1 cellular context compared by ENCODE assay signal in genomic region chr15:70962084-70962483, GRCh38.
TF ChIP-seq lines count a peak whose summit lies in the region.

No MANE protein-coding gene starts in this region.

TF ChIP-seq in A549, 52 proteins besides CTCF, POLR2A, EP300 and RAD21 (continued from another document):
- TF ChIP-seq, protein P1, sequence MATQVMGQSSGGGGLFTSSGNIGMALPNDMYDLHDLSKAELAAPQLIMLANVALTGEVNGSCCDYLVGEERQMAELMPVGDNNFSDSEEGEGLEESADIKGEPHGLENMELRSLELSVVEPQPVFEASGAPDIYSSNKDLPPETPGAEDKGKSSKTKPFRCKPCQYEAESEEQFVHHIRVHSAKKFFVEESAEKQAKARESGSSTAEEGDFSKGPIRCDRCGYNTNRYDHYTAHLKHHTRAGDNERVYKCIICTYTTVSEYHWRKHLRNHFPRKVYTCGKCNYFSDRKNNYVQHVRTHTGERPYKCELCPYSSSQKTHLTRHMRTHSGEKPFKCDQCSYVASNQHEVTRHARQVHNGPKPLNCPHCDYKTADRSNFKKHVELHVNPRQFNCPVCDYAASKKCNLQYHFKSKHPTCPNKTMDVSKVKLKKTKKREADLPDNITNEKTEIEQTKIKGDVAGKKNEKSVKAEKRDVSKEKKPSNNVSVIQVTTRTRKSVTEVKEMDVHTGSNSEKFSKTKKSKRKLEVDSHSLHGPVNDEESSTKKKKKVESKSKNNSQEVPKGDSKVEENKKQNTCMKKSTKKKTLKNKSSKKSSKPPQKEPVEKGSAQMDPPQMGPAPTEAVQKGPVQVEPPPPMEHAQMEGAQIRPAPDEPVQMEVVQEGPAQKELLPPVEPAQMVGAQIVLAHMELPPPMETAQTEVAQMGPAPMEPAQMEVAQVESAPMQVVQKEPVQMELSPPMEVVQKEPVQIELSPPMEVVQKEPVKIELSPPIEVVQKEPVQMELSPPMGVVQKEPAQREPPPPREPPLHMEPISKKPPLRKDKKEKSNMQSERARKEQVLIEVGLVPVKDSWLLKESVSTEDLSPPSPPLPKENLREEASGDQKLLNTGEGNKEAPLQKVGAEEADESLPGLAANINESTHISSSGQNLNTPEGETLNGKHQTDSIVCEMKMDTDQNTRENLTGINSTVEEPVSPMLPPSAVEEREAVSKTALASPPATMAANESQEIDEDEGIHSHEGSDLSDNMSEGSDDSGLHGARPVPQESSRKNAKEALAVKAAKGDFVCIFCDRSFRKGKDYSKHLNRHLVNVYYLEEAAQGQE (IDR thresholded peaks at IDR 0.05) = no peak
- TF ChIP-seq BHLHE40 (IDR thresholded peaks at IDR 0.05; ENCODE audit: low read depth, low read length) (no peak), TFCP2L1 (CRISPR knock-in tag; IDR thresholded peaks at IDR 0.05) (no peak), HEYL (CRISPR knock-in tag; IDR thresholded peaks at IDR 0.05) (no peak), CHD4 (IDR thresholded peaks at IDR 0.05; ENCODE audit: borderline replicate concordance) (no peak), RARB (CRISPR knock-in tag; IDR thresholded peaks at IDR 0.05) (no peak)
